In genomic region chr4:119518230-119518892, GRCh38 we compare ENCODE assay signal across 20 cellular contexts.
DNase-seq lines count a peak whose midpoint lies in the region; ATAC-seq, FAIRE-seq and TF ChIP-seq lines count a peak whose summit lies in the region.
"Had no signal": no experiment of that assay in that cellular context is flagged by ENCODE, and none has a peak within 500 bp of the region (broad histone marks: within the 10 kb centered on the region; RNA-seq: fewer than 3 reads in every experiment).

No MANE protein-coding gene starts in this region.

- WGBS in IMR-90 (ENCODE audit: extremely low coverage in 2 of 2, insufficient read length in 1 of 2), 2 experiments = no CpG with 5 or more reads among the region's 3 CpGs

- H3K27ac ChIP-seq in IMR-90 (ENCODE audit: insufficient read depth, low read length) (peak overlapping the region; percentile 39; the same call in 1 of the 2 replicates), coronary artery (peak overlapping the region; percentile 62 to 79), stomach smooth muscle (ENCODE audit: low read length) (peak overlapping the region; percentile 20)

- DNase-seq in IMR-90 (no peak), coronary artery (ENCODE audit: low spot score) (no peak), SKM-1 (lab: John Stamatoyannopoulos, UW; ENCODE audit: unreplicated experiment) (no peak), A172 (ENCODE audit: low spot score) (no peak), H4 (ENCODE audit: low spot score) (no peak)
- no peak for DNase-seq in activated effector memory CD4-positive, alpha-beta T cell treated with anti-CD3 and anti-CD28 coated beads, Interleukin-2, amount 50 U/mL, for 16 hours
- DNase-seq: DMS79; H9; kidney; naive thymus-derived CD8-positive, alpha-beta T cell; NCI-H1417 treated with DMSO at 0.1 percent for 48 hours; NCI-H2107; NCI-H524; RPMI8226; stimulated activated CD4-positive, alpha-beta T cell treated with anti-CD3 and anti-CD28 coated beads, Interleukin-4, amount 100 ng/mL, for 1 hour; stimulated activated naive CD8-positive, alpha-beta T cell treated with anti-CD3 and anti-CD28 coated beads, Interleukin-15, Interleukin-2, amounts not matched to agents 100 U/mL and 50 U/mL, for 24 hours had no signal

- H2BK5ac ChIP-seq in IMR-90 (ENCODE audit: low read depth, low read length, poor library complexity, severe bottlenecking) = peak overlapping the region; percentile 80

- peaks cover 24 to 58% of the 10 kb centered on the region in 2 experiments for H3K79me1 ChIP-seq in IMR-90 (ENCODE audit: low read depth in 1 of 2, low read length in 2 of 2)

- CTCF ChIA-PET in IMR-90 (lab: Yijun Ruan, JAX) = no interaction called here

- H3K4me1 ChIP-seq in IMR-90 (ENCODE audit: control insufficient read depth, insufficient read depth, low read length) (peaks cover 15% of the 10 kb centered on the region), stomach smooth muscle (ENCODE audit: control insufficient read depth, insufficient read depth, low read length) (peaks cover 3% of the 10 kb centered on the region)

- H3K36me3 ChIP-seq in IMR-90 (ENCODE audit: control insufficient read depth, insufficient read depth, low read length) (peaks cover 36% of the 10 kb centered on the region), stomach smooth muscle (ENCODE audit: control insufficient read depth in 2 of 2, insufficient read depth in 2 of 2, low read length in 2 of 2) (peaks cover 7 to 33% of the 10 kb centered on the region in 2 donors)

- H3K9ac ChIP-seq in IMR-90 (ENCODE audit: low read depth, low read length) = no peak overlapping the region
- no peak overlapping the region for H3K9ac ChIP-seq in stomach smooth muscle (ENCODE audit: low read length in 2 of 2)

- POLR2A ChIA-PET in IMR-90 (lab: Charles Lee; ENCODE audit: unreplicated experiment) = no interaction called here

- peak overlapping the region; percentile 59; the same call in 1 of the 2 replicates for H3K4me2 ChIP-seq in IMR-90 (ENCODE audit: low read depth, low read length)

- TF ChIP-seq RAD21 in IMR-90 (IDR thresholded peaks at IDR 0.05; ENCODE audit: low read length) = no peak

- no peak overlapping the region; the same call in 1 of the 2 replicates for H2BK20ac ChIP-seq in IMR-90 (ENCODE audit: low read depth, low read length)

- peak overlapping the region; percentile 47; the same call in 1 of the 2 replicates for H3K23ac ChIP-seq in IMR-90 (ENCODE audit: low read depth, low read length)

- intact Hi-C loops in IMR-90 (cut with micrococcal nuclease) = no loop called here

- no peak for TF ChIP-seq CTCF in IMR-90 (conservative IDR thresholded peaks at IDR 0.05; ENCODE audit: low read depth, low read length)
- no peak for TF ChIP-seq CTCF in coronary artery (IDR thresholded peaks at IDR 0.05)

- peak overlapping the region; percentile 17; the same call in 1 of the 2 replicates for H3K14ac ChIP-seq in IMR-90 (replicated peaks; ENCODE audit: low read depth, low read length)

- H3K9me3 ChIP-seq in IMR-90 (ENCODE audit: control insufficient read depth, insufficient read depth, low read length) = no peaks in the 10 kb centered on the region
- no peaks in the 10 kb centered on the region for H3K9me3 ChIP-seq in stomach smooth muscle (ENCODE audit: control insufficient read depth in 2 of 2, low read length in 2 of 2)

- no peak for TF ChIP-seq POLR2A in IMR-90 (IDR thresholded peaks at IDR 0.05; ENCODE audit: low read depth, low read length)

- dilution Hi-C loops in IMR-90 (cut with HindIII; ENCODE audit: low sequenced_read_pairs, unreplicated experiment) = no loop called here

- H4K91ac ChIP-seq in IMR-90 (ENCODE audit: insufficient read depth, low read depth, low read length) = peak overlapping the region; percentile 10; the same call in 1 of the 2 replicates

- ATAC-seq in IMR-90 (ENCODE audit: low read depth) = peak; percentile 2; the same call in 1 of the 2 replicates
- ATAC-seq: activated naive CD4-positive, alpha-beta T cell treated with anti-CD3 and anti-CD28 coated beads, Interleukin-2, amount 50 U/mL, for 72 hours; naive thymus-derived CD8-positive, alpha-beta T cell; stimulated activated naive CD8-positive, alpha-beta T cell treated with anti-CD3 and anti-CD28 coated beads, Interleukin-15, Interleukin-2, amounts not matched to agents 100 U/mL and 50 U/mL, for 24 hours had no signal

- H2BK15ac ChIP-seq in IMR-90 (ENCODE audit: low read depth, low read length) = 0 out of 3 replicates have a peak overlapping the region, but pooled peaks have one; percentile 17

- H3K56ac ChIP-seq in IMR-90 (ENCODE audit: extremely low read depth, insufficient read depth, low read length) = peak overlapping the region; percentile 59; the same call in 1 of the 2 replicates

- H3K4me3 ChIP-seq in IMR-90 (ENCODE audit: insufficient read depth, low read depth, low read length) (no peak overlapping the region), coronary artery (no peak overlapping the region), stomach smooth muscle (ENCODE audit: low read length in 2 of 2) (no peak overlapping the region)

- H3K27me3 ChIP-seq in IMR-90 (ENCODE audit: control insufficient read depth, insufficient read depth, low read length) (no peaks in the 10 kb centered on the region), stomach smooth muscle (ENCODE audit: control insufficient read depth in 1 of 2, insufficient read depth in 2 of 2, low read length in 2 of 2) (no peaks in the 10 kb centered on the region)

- H3K9me1 ChIP-seq in IMR-90 (ENCODE audit: insufficient read depth, low read length) = peaks cover 2% of the 10 kb centered on the region

- H2AFZ ChIP-seq in IMR-90 (replicated peaks; ENCODE audit: low read length, poor library complexity) = no peak overlapping the region

- peaks cover 10% of the 10 kb centered on the region; the same call in 1 of the 2 replicates for H4K20me1 ChIP-seq in IMR-90 (ENCODE audit: insufficient read depth, low read length)

- peak overlapping the region; percentile 41; the same call in 1 of the 2 replicates for H2AK5ac ChIP-seq in IMR-90 (ENCODE audit: low read depth, low read length)

- H3K18ac ChIP-seq in IMR-90 (ENCODE audit: low read depth, low read length) = peak overlapping the region; percentile 78; the same call in 1 of the 2 replicates

- H3K4ac ChIP-seq in IMR-90 (ENCODE audit: low read depth, low read length) = peak overlapping the region; percentile 44; the same call in 1 of the 2 replicates

- H2AK9ac ChIP-seq in IMR-90 (replicated peaks; ENCODE audit: low read depth, low read length, poor library complexity) = no peak overlapping the region

- peak overlapping the region; percentile 74; the same call in 1 of the 2 replicates for H2BK120ac ChIP-seq in IMR-90 (ENCODE audit: low read depth, low read length)

- no TSS peak for BruUV-seq in IMR-90 (replicated peaks; lab: Mats Ljungman, UMichigan)

- H4K5ac ChIP-seq in IMR-90 (ENCODE audit: low read depth, low read length) = peak overlapping the region; percentile 80; the same call in 1 of the 2 replicates

- H4K8ac ChIP-seq in IMR-90 (ENCODE audit: low read depth in 2 of 2, low read length in 2 of 2) = peak overlapping the region; percentile 49 to 83

- FAIRE-seq in islet of Langerhans (lab: Jason Lieb, UNC) = peak; percentile 51
- FAIRE-seq: GM12891, kidney had no signal

- in situ Hi-C loops in IMR-90 (cut with MboI; ENCODE audit: low sequenced_read_pairs) = no loop called here

TF ChIP-seq in IMR-90, 13 proteins besides CTCF, POLR2A, EP300 and RAD21:
- TF ChIP-seq RCOR1 (IDR thresholded peaks at IDR 0.05; ENCODE audit: insufficient replicate concordance, low read length) = no peak
- peak; percentile 76 for TF ChIP-seq MAFK (IDR thresholded peaks at IDR 0.05; ENCODE audit: low read depth, low read length)

Comparison
In these comparisons a context has a peak if more than half of its experiments do, and no peak if none do; other contexts are left out.
1. H3K27ac ChIP-seq: peak in every context shown above with its lines; median percentile 70 in coronary artery; 39 in IMR-90; 20 in stomach smooth muscle.